16 cellular contexts compared by ENCODE assay signal in the genomic region with DNA sequence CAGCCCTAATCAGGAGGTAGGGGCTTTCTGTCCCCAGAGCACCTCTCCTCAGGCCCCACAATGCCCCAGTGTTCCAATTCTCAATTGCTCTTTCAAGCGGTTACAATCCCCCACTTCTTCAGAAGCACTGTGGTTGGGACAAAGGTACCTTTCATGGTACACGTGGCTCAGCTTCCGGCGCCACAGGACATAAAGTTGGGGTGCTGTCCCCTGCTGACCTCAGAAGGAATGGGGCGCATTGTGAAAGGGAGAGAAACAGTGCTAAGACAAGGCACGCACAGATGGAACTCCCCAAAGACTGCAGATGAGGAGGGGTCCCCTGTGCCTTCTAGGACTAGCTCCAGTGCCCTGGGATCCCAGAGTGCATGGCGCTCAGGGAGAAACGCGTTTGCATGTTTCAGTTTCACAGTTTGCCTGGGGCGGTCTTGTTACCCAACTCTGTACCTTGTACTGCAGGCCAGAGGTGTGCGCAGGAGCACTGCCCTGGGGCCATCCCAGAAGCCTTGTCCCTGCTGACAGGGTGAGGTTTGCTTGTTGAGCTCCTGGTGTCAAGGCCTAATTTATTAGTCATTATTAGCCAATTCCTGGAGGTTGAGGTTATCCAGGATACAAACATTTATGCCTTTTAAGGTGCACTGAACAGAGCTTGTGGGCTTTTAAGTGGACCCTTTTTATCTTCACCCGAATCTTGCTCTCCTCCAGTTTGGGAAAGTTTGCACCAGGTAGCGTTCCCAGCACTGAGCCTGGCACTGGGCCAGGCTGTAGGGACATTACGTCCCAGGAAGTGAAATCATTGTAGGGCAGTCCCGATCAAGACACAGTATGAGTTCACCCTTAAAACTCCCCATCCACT. TPM values are rescaled to one million over a fixed set of nuclear protein-coding genes. Genes with fewer than 3 reads are reported as not detected.
DNase-seq lines count a peak whose midpoint lies in the region; ATAC-seq and TF ChIP-seq lines count a peak whose summit lies in the region.
"Had no signal": no experiment of that assay in that cellular context is flagged by ENCODE, and none has a peak within 500 bp of the region (broad histone marks: within the 10 kb centered on the region; RNA-seq: fewer than 3 reads in every experiment).

No MANE protein-coding gene starts in this region.

- no peaks in the 10 kb centered on the region for H3K27me3 ChIP-seq in layer of hippocampus (ENCODE audit: control insufficient read depth, insufficient read depth, low read length)
- H3K27me3 ChIP-seq: BLaER1 had no signal

- BruUV-seq in MCF 10A (replicated peaks; lab: Mats Ljungman, UMichigan) = no TSS peak

- H3K4me1 Mint-ChIP-seq in MCF 10A (ENCODE audit: insufficient read depth, unreplicated experiment) = peaks cover 19% of the 10 kb centered on the region

- peak overlapping the region; percentile 67 for H3K27ac Mint-ChIP-seq in MCF 10A (ENCODE audit: low read depth, unreplicated experiment)
- H3K27ac Mint-ChIP-seq: T-cell had no signal

- H3K27ac ChIP-seq in layer of hippocampus (ENCODE audit: low read depth, low read length) = peak overlapping the region; percentile 86
- H3K27ac ChIP-seq: BLaER1, parathyroid adenoma had no signal

- DNase-seq in HuH-7 (ENCODE audit: low spot score) = peak; percentile 37
- DNase-seq in MCF 10A (ENCODE audit: unreplicated experiment) = peak; percentile 55
- DNase-seq in renal cortical epithelial cell (ENCODE audit: low read depth) = peak; percentile 79
- DNase-seq in NCI-H345 (lab: John Stamatoyannopoulos, UW) = no peak
- DNase-seq in activated gamma-delta T cell treated with Interleukin-2 at 50 U/mL for 16 hours = no peak
- DNase-seq in AG08395 (ENCODE audit: low spot score) = no peak
- DNase-seq: activated CD4-positive, alpha-beta T cell treated with anti-CD3 and anti-CD28 coated beads, Interleukin-2, amount 50 U/mL, for 4 hours; activated naive CD4-positive, alpha-beta T cell treated with Interleukin-2 at 50 U/mL for 16 hours; cerebellar nuclear complex; KG1; stimulated activated naive B cell treated with anti-CD40 and anti-IgM and Interleukin-4, amounts not matched to agents 10 μg/mL and 1 μg/mL and 100 μg/mL, for 72 hours; T-cell had no signal

- no peak for ATAC-seq in HG02642 (IDR thresholded peaks at IDR 0.05; ENCODE audit: poor library complexity, unreplicated experiment)
- ATAC-seq: stimulated activated naive B cell treated with anti-CD40 and anti-IgM and Interleukin-4, amounts not matched to agents 10 μg/mL and 1 μg/mL and 100 μg/mL, for 72 hours had no signal

- no peak for TF ChIP-seq CTCF in MCF 10A (IDR thresholded peaks at IDR 0.05; ENCODE audit: unreplicated experiment)

- POLR2A ChIA-PET in MCF 10A (lab: Yijun Ruan, JAX) = interaction anchor here (0.6 to 4.6 kb wide), 19 partner anchors 10 to 1821 kb away, joined by 3 to 37 read pairs (median 3); a partner anchor contains a TSS

- intact Hi-C loops in MCF 10A (cut with micrococcal nuclease) = loop anchor here (2.0 kb wide), 1 partner anchor 45 kb away; a partner anchor contains a TSS

- no peaks in the 10 kb centered on the region for H3K27me3 Mint-ChIP-seq in MCF 10A (ENCODE audit: insufficient read depth, unreplicated experiment)

- H3K4me3 Mint-ChIP-seq in MCF 10A (ENCODE audit: unreplicated experiment) = peak overlapping the region; percentile 61
- H3K4me3 Mint-ChIP-seq: stimulated activated naive B cell treated with anti-CD40 and anti-IgM and Interleukin-4, amounts not matched to agents 10 μg/mL and 1 μg/mL and 100 μg/mL, for 72 hours; T-cell had no signal

- CTCF ChIA-PET in MCF 10A (lab: Yijun Ruan, JAX) = interaction anchor here (0.7 to 1.4 kb wide), 3 partner anchors 10 to 48 kb away, joined by 3 to 6 read pairs (median 5); no protein-coding TSS in a partner anchor

- H3K36me3 Mint-ChIP-seq in MCF 10A (ENCODE audit: insufficient read depth, unreplicated experiment) = no peaks in the 10 kb centered on the region
- H3K36me3 Mint-ChIP-seq: stimulated activated naive B cell treated with anti-CD40 and anti-IgM and Interleukin-4, amounts not matched to agents 10 μg/mL and 1 μg/mL and 100 μg/mL, for 72 hours; T-cell had no signal

- no peaks in the 10 kb centered on the region for H3K9me3 Mint-ChIP-seq in MCF 10A (ENCODE audit: unreplicated experiment)
- H3K9me3 Mint-ChIP-seq: stimulated activated naive B cell treated with anti-CD40 and anti-IgM and Interleukin-4, amounts not matched to agents 10 μg/mL and 1 μg/mL and 100 μg/mL, for 72 hours; T-cell had no signal

RNA-seq across cellular contexts. Expression of a gene that starts 7.6 kb away (rescaled TPM):
- total RNA-seq in MCF 10A (2022) (not detected in 2 replicates), renal cortical epithelial cell (under 0.01 and 0.05 TPM in 2 replicates)

RNA-seq across cellular contexts. Expression of a gene that starts 45.8 kb away (rescaled TPM):
- total RNA-seq in MCF 10A (2022) (194 and 219 TPM in 2 replicates), renal cortical epithelial cell (467 and 835 TPM in 2 replicates)

RNA-seq across cellular contexts. Expression of a gene that starts 55.7 kb away (rescaled TPM):
- total RNA-seq in MCF 10A (2022) = 9.5 and 9.9 TPM in 2 replicates
- total RNA-seq in renal cortical epithelial cell = 10.1 and 23.8 TPM in 2 replicates

Comparison
In these comparisons a context has a peak if more than half of its experiments do, and no peak if none do; other contexts are left out.
1. DNase-seq: peak in HuH-7 (single experiment), MCF 10A (single experiment) and renal cortical epithelial cell (single experiment); none in NCI-H345 (single experiment), activated gamma-delta T cell treated with Interleukin-2 at 50 U/mL for 16 hours (single experiment) and AG08395 (single experiment).